9 cellular contexts compared by ENCODE assay signal in genomic region chr1:20717452-20718342, GRCh38. TPM values are rescaled to one million over a fixed set of nuclear protein-coding genes. Genes with fewer than 3 reads are reported as not detected.
A peak's percentile ranks its signal among the peaks of the same experiment; 100 is the strongest.
DNase-seq lines count a peak whose midpoint lies in the region; ATAC-seq and TF ChIP-seq lines count a peak whose summit lies in the region.
"Had no signal": no experiment of that assay in that cellular context is flagged by ENCODE, and none has a peak within 500 bp of the region (broad histone marks: within the 10 kb centered on the region; RNA-seq: fewer than 3 reads in every experiment).

Gene KIF17, minus strand, starts transcription at chr1:20718007. Its CDS starts 301 bp downstream, at chr1:20717706.

- H3K9ac ChIP-seq in iPS-18a (ENCODE audit: low read length) (no peak within 1 kb of the TSS), skeletal muscle tissue (ENCODE audit: low read depth in 1 of 3, low read length in 3 of 3) (no peak within 1 kb of the TSS)

- DNase-seq in DMS153 treated with DMSO at 0.1 percent for 48 hours (lab: John Stamatoyannopoulos, UW; ENCODE audit: unreplicated experiment) (peak; percentile 35), KBM-7 (peak; percentile 60), UCSD-AML1 (lab: John Stamatoyannopoulos, UW; ENCODE audit: unreplicated experiment) (peak; percentile 54), putamen (ENCODE audit: low spot score) (no peak)

- H3K36me3 Mint-ChIP-seq in brain, result no peaks in the 10 kb centered on the region

- peaks cover 13% of the 10 kb centered on the region for H3K4me1 Mint-ChIP-seq in brain

- no peak within 1 kb of the TSS for H3K27ac ChIP-seq in iPS-18a (ENCODE audit: low read length)
- no peak within 1 kb of the TSS for H3K27ac ChIP-seq in skeletal muscle tissue (ENCODE audit: low read depth, low read length)

- ATAC-seq in HG03565 (IDR thresholded peaks at IDR 0.05; ENCODE audit: unreplicated experiment), result no peak

- no peaks in the 10 kb centered on the region for H3K36me3 ChIP-seq in iPS-18a (ENCODE audit: control insufficient read depth, low read depth, low read length)
- no peaks in the 10 kb centered on the region for H3K36me3 ChIP-seq in skeletal muscle tissue (ENCODE audit: control insufficient read depth in 3 of 3, insufficient read depth in 3 of 3, low read length in 3 of 3)

- peak within 1 kb of the TSS; percentile 75 to 81 (median 78) for H3K4me3 Mint-ChIP-seq in brain

- H3K4me1 ChIP-seq in iPS-18a (ENCODE audit: control insufficient read depth, low read depth, low read length) (no peaks in the 10 kb centered on the region), skeletal muscle tissue (ENCODE audit: control insufficient read depth in 3 of 3, insufficient read depth in 3 of 3, low read length in 3 of 3) (peaks cover 0 to 8% (median 3%) of the 10 kb centered on the region in 3 donors)

- in situ Hi-C loops in KBM-7 (cut with MboI; ENCODE audit: low pct_unique_long_range_greater_than_20kb, low sequenced_read_pairs), result loop anchor here (25.0 kb wide), 1 partner anchor 470 kb away; the partner anchor contains the start of gene EIF4G3

- peaks cover 30% of the 10 kb centered on the region for H3K27me3 ChIP-seq in iPS-18a (ENCODE audit: control insufficient read depth, insufficient read depth, low read length)
- H3K27me3 ChIP-seq in skeletal muscle tissue (ENCODE audit: control insufficient read depth in 3 of 3, insufficient read depth in 3 of 3, low read length in 3 of 3), result peaks cover 18 to 33% (median 20%) of the 10 kb centered on the region in 3 donors

- H3K27ac Mint-ChIP-seq in brain, result peak within 1 kb of the TSS in 2 of 5 experiments; percentile 48 to 59

- peaks cover 0 to 11% (median 0%) of the 10 kb centered on the region in 5 experiments for H3K9me3 Mint-ChIP-seq in brain

- peaks cover 7% of the 10 kb centered on the region for H3K27me3 Mint-ChIP-seq in brain

- H3K4me3 ChIP-seq in iPS-18a (ENCODE audit: low read length) (peak within 1 kb of the TSS; percentile 61), skeletal muscle tissue (ENCODE audit: low read length in 3 of 3) (peak within 1 kb of the TSS in 2 of 3 donors; percentile 41 to 49)

- no peak for TF ChIP-seq CTCF in brain (conservative IDR thresholded peaks at IDR 0.05)

- H3K9me3 ChIP-seq in iPS-18a (ENCODE audit: control insufficient read depth, low read depth, low read length) (no peaks in the 10 kb centered on the region), skeletal muscle tissue (ENCODE audit: control insufficient read depth in 3 of 3, low read length in 3 of 3) (no peaks in the 10 kb centered on the region)

RNA-seq across cellular contexts. Expression of gene KIF17, which starts in this region (rescaled TPM):
- polyA plus RNA-seq in brain (ENCODE audit: insufficient read depth, low read depth, low replicate concordance), result 12.0 TPM
- total RNA-seq in skeletal muscle tissue, result 3.7 TPM
- total RNA-seq: T-helper 2 cell treated with Interferon-gamma antibody and Interleukin-4, amounts not matched to agents 100 ng/mL and 5 ng/mL, for 36 hours had no signal
